Comparison of ENCODE assay signal across 23 cellular contexts in genomic region chr1:184824716-184825323, GRCh38.
DNase-seq lines count a peak whose midpoint lies in the region; ATAC-seq, FAIRE-seq and TF ChIP-seq lines count a peak whose summit lies in the region.
"Had no signal": no experiment of that assay in that cellular context is flagged by ENCODE, and none has a peak within 500 bp of the region (broad histone marks: within the 10 kb centered on the region; RNA-seq: fewer than 3 reads in every experiment).

No MANE protein-coding gene starts in this region.

- peak overlapping the region; percentile 45; the same call in 1 of the 2 replicates for H2AFZ ChIP-seq in GM12878 (ENCODE audit: control insufficient read depth, low read depth, low read length)

- no peaks in the 10 kb centered on the region for H3K4me1 ChIP-seq in CD4-positive, CD25-positive, alpha-beta regulatory T cell (ENCODE audit: control insufficient read depth, insufficient read depth, low read length, poor library complexity, severe bottlenecking)
- peaks cover 20% of the 10 kb centered on the region for H3K4me1 ChIP-seq in GM12878 (ENCODE audit: control insufficient read depth, insufficient read depth, low read length)
- H3K4me1 ChIP-seq in neutrophil (ENCODE audit: control insufficient read depth in 1 of 2, insufficient read depth in 1 of 2, low read depth in 1 of 2, low read length in 1 of 2): peaks cover 38 to 44% of the 10 kb centered on the region in 2 experiments

- H3K4me2 ChIP-seq in GM12878 (ENCODE audit: control insufficient read depth, insufficient read depth): 0 out of 2 replicates have a peak overlapping the region, but pooled peaks have one; percentile 11

- H3K4me3 ChIP-seq in CD4-positive, CD25-positive, alpha-beta regulatory T cell (ENCODE audit: low read depth, low read length): no peak overlapping the region
- H3K4me3 ChIP-seq in GM12878: no peak overlapping the region
- peak overlapping the region in 1 of 2 experiments; percentile 26 for H3K4me3 ChIP-seq in neutrophil (ENCODE audit: low read depth in 1 of 2, low read length in 1 of 2)
- H3K4me3 ChIP-seq: adrenal gland, skin epidermis had no signal

- TF ChIP-seq POLR2A in GM12878 (IDR thresholded peaks at IDR 0.05; ENCODE audit: low read depth, low read length): no peak

- no peak overlapping the region for H3K9ac ChIP-seq in GM12878 (ENCODE audit: control insufficient read depth, insufficient read depth, low read length)

- no peak for TF ChIP-seq RAD21 in GM12878 (IDR thresholded peaks at IDR 0.05; ENCODE audit: insufficient read depth, low read depth, low read length)

- POLR2A ChIA-PET in GM12878 (lab: Charles Lee): interaction anchor here (0.5 kb wide), 1 partner anchor 320 kb away, joined by 3 read pairs; no protein-coding TSS in a partner anchor

- no peak for TF ChIP-seq EP300 in GM12878 (IDR thresholded peaks at IDR 0.05; ENCODE audit: borderline replicate concordance in 1 of 2, control insufficient read depth in 1 of 2, low read depth in 2 of 2, low read length in 2 of 2)

- in situ Hi-C loops in GM12878 (cut with MboI): no loop called here

- H3K27ac ChIP-seq in CD4-positive, CD25-positive, alpha-beta regulatory T cell (ENCODE audit: insufficient read depth, low read length, poor library complexity, severe bottlenecking): no peak overlapping the region
- H3K27ac ChIP-seq in GM12878 (ENCODE audit: control insufficient read depth, insufficient read depth): peak overlapping the region; percentile 60
- peak overlapping the region; percentile 77 for H3K27ac ChIP-seq in neutrophil
- H3K27ac ChIP-seq: adrenal gland had no signal

- peaks cover 60% of the 10 kb centered on the region for H3K36me3 Mint-ChIP-seq in CD4-positive, CD25-positive, alpha-beta regulatory T cell

- H3K79me2 ChIP-seq in GM12878 (ENCODE audit: control insufficient read depth, insufficient read depth, low read length): no peaks in the 10 kb centered on the region

- FAIRE-seq in GM18507 (lab: Jason Lieb, UNC) (peak; percentile 24), GM12878 (lab: Jason Lieb, UNC) (no peak)
- FAIRE-seq: endometrium had no signal

- H3K9me3 Mint-ChIP-seq in CD4-positive, CD25-positive, alpha-beta regulatory T cell: peaks cover 0 to 1% (median 0%) of the 10 kb centered on the region in 7 donors
- H3K9me3 Mint-ChIP-seq: activated B cell treated with CpG ODN at 0.5 μM for 24 hours had no signal

- SMC1A ChIA-PET in GM12878 (lab: Charles Lee; ENCODE audit: uncharacterized antibody, unreplicated experiment): interaction anchor here (0.7 to 1.7 kb wide), 8 partner anchors 10 to 157 kb away, joined by 3 to 5 read pairs (median 3); no protein-coding TSS in a partner anchor

- RAD21 ChIA-PET in GM12878 (lab: Charles Lee; ENCODE audit: unreplicated experiment): interaction anchor here (0.6 to 2.0 kb wide), 3 partner anchors 27 to 156 kb away, joined by 3 to 5 read pairs (median 3); no protein-coding TSS in a partner anchor

- H3K27ac Mint-ChIP-seq in CD4-positive, CD25-positive, alpha-beta regulatory T cell: peak overlapping the region in 2 of 3 donors; percentile 74 to 82
- H3K27ac Mint-ChIP-seq: activated B cell treated with CpG ODN at 0.5 μM for 24 hours; activated CD8-positive, alpha-beta T cell treated with anti-CD3 and anti-CD28 coated beads, Interleukin-2, amount 10 ng/mL, durations not matched to agents 7 days and 5 days had no signal

- intact Hi-C loops in GM12878 (cut with micrococcal nuclease; ENCODE audit: unreplicated experiment): loop anchor here (2.0 kb wide), 1 partner anchor 150 kb away; the partner anchor contains the start of gene NIBAN1

- no TSS peak for BruUV-seq in GM12878 (replicated peaks; lab: Mats Ljungman, UMichigan)

- H3K36me3 ChIP-seq in CD4-positive, CD25-positive, alpha-beta regulatory T cell (ENCODE audit: control insufficient read depth, insufficient read depth, low read length): peaks cover 58% of the 10 kb centered on the region
- H3K36me3 ChIP-seq in GM12878 (ENCODE audit: control insufficient read depth in 2 of 2, insufficient read depth in 2 of 2, low read length in 1 of 2) (peaks cover 0 to 3% of the 10 kb centered on the region in 2 experiments; a peak in 1 of 4 replicates), neutrophil (peaks cover 74% of the 10 kb centered on the region)
- H3K36me3 ChIP-seq: adrenal gland had no signal

- WGBS in GM12878 (ENCODE audit: insufficient coverage, insufficient replicate concordance, low lambda C conversion rate, missing lambda C conversion rate): 35% methylated on average over 3 of the region's 3 CpGs

- H3K9me3 ChIP-seq in CD4-positive, CD25-positive, alpha-beta regulatory T cell (ENCODE audit: control insufficient read depth in 2 of 2, low read length in 2 of 2): no peaks in the 10 kb centered on the region
- H3K9me3 ChIP-seq in GM12878 (replicated peaks; ENCODE audit: control insufficient read depth, insufficient read depth, low read length) (no peaks in the 10 kb centered on the region; the same call in 2 of the 3 replicates), neutrophil (no peaks in the 10 kb centered on the region)
- H3K9me3 ChIP-seq: adrenal gland had no signal

- no peaks in the 10 kb centered on the region for H3K27me3 ChIP-seq in CD4-positive, CD25-positive, alpha-beta regulatory T cell (ENCODE audit: control insufficient read depth, insufficient read depth, low read length)
- no peaks in the 10 kb centered on the region for H3K27me3 ChIP-seq in GM12878 (replicated peaks in 1 of 2; ENCODE audit: control insufficient read depth in 2 of 2, insufficient read depth in 2 of 2, low read length in 1 of 2)
- no peaks in the 10 kb centered on the region for H3K27me3 ChIP-seq in neutrophil
- H3K27me3 ChIP-seq: adrenal gland had no signal

- DNase-seq in CD4-positive, CD25-positive, alpha-beta regulatory T cell: no peak
- no peak for DNase-seq in GM18507 (ENCODE audit: extremely low spot score, insufficient read length, low read depth)
- no peak for DNase-seq in GM12878 (ENCODE audit: low read depth, low spot score)
- DNase-seq in NCI-H187 treated with DMSO at 0.1 percent for 48 hours (lab: John Stamatoyannopoulos, UW): no peak
- DNase-seq in NCI-H1694 treated with DMSO at 0.1 percent for 48 hours (lab: John Stamatoyannopoulos, UW): no peak
- DNase-seq in HT-29 (ENCODE audit: low spot score): no peak
- DNase-seq in NCI-H1694 (lab: John Stamatoyannopoulos, UW): no peak
- DNase-seq: activated B cell treated with CpG ODN at 0.5 μM for 24 hours; activated CD8-positive, alpha-beta T cell treated with anti-CD3 and anti-CD28 coated beads, Interleukin-2, amount 10 ng/mL, durations not matched to agents 7 days and 5 days; cerebellar nuclear complex; foreskin fibroblast; H7; Karpas-422; NCI-H1436 treated with DMSO at 0.1 percent for 48 hours; NCI-H345; SIG-M5; T-helper 2 cell; trophoblast cell had no signal

- H3K4me1 Mint-ChIP-seq in CD4-positive, CD25-positive, alpha-beta regulatory T cell: peaks cover 0 to 9% (median 5%) of the 10 kb centered on the region in 4 donors

- H3K4me3 Mint-ChIP-seq in CD4-positive, CD25-positive, alpha-beta regulatory T cell: no peak overlapping the region
- H3K4me3 Mint-ChIP-seq: activated B cell treated with CpG ODN at 0.5 μM for 24 hours; activated CD8-positive, alpha-beta T cell treated with anti-CD3 and anti-CD28 coated beads, Interleukin-2, amount 10 ng/mL, durations not matched to agents 7 days and 5 days had no signal

- no peak for ATAC-seq in CD4-positive, CD25-positive, alpha-beta regulatory T cell (ENCODE audit: low read depth in 2 of 2)
- peak; percentile 61 for ATAC-seq in GM12878
- ATAC-seq: activated CD8-positive, alpha-beta T cell treated with anti-CD3 and anti-CD28 coated beads, Interleukin-2, amount 10 ng/mL, durations not matched to agents 7 days and 5 days; left lobe of liver had no signal

- no peaks in the 10 kb centered on the region for H3K27me3 Mint-ChIP-seq in CD4-positive, CD25-positive, alpha-beta regulatory T cell
- H3K27me3 Mint-ChIP-seq: activated B cell treated with CpG ODN at 0.5 μM for 24 hours had no signal

- no peak for TF ChIP-seq CTCF in GM12878 (IDR thresholded peaks at IDR 0.05 in 2 of 3, conservative IDR thresholded peaks at IDR 0.05 in 1 of 3; ENCODE audit: control insufficient read depth in 2 of 3, extremely low read depth in 1 of 3, insufficient read depth in 1 of 3, low read depth in 3 of 3, low read length in 3 of 3)
- no peak for TF ChIP-seq CTCF in neutrophil (IDR thresholded peaks at IDR 0.05)

- no peaks in the 10 kb centered on the region for H4K20me1 ChIP-seq in GM12878 (ENCODE audit: control insufficient read depth, insufficient read depth)

- CTCF ChIA-PET in GM12878 (lab: Yijun Ruan, JAX): interaction anchor here (0.6 to 2.4 kb wide), 5 partner anchors 19 to 157 kb away, joined by 3 to 8 read pairs (median 3); no protein-coding TSS in a partner anchor

TF ChIP-seq in GM12878, 131 proteins besides CTCF, POLR2A, EP300 and RAD21:
- TF ChIP-seq PML (IDR thresholded peaks at IDR 0.05; ENCODE audit: low read length) (no peak), BMI1 (IDR thresholded peaks at IDR 0.05; ENCODE audit: borderline replicate concordance) (no peak), IKZF2 (IDR thresholded peaks at IDR 0.05) (0 out of 4 replicates have a peak, but pooled peaks of 1 of the 2 experiments have one; percentile 23), TBL1XR1 (IDR thresholded peaks at IDR 0.05; ENCODE audit: low read depth, low read length) (no peak), IKZF1 (conservative IDR thresholded peaks at IDR 0.05) (peak; percentile 52), MTA2 (IDR thresholded peaks at IDR 0.05; ENCODE audit: low read depth) (no peak), SPI1 (IDR thresholded peaks at IDR 0.05; ENCODE audit: borderline replicate concordance, insufficient read depth, low read depth, low read length) (peak; percentile 49; the same call in 1 of the 2 replicates), SRF (IDR thresholded peaks at IDR 0.05; ENCODE audit: low read depth in 2 of 2, low read length in 2 of 2) (no peak), MEF2B (IDR thresholded peaks at IDR 0.05; ENCODE audit: partially characterized antibody, poor library complexity, severe bottlenecking) (peak; percentile 11), ZNF217 (IDR thresholded peaks at IDR 0.05) (no peak), EED (IDR thresholded peaks at IDR 0.05; ENCODE audit: low read depth) (peak; percentile 50; the same call in 1 of the 2 replicates), NR2F1 (conservative IDR thresholded peaks at IDR 0.05) (peak; percentile 41; the same call in 1 of the 2 replicates)
